ENCODE assay signal across 8 cellular contexts in genomic region chr1:224106568-224107281, GRCh38. TPM values are rescaled to one million over a fixed set of nuclear protein-coding genes. Genes with fewer than 3 reads are reported as not detected.
DNase-seq lines count a peak whose midpoint lies in the region; ATAC-seq and TF ChIP-seq lines count a peak whose summit lies in the region.

No MANE protein-coding gene starts in this region.

- H4K20me1 ChIP-seq in DND-41 (ENCODE audit: insufficient read depth, low read length) (no peaks in the 10 kb centered on the region), OCI-LY7 (ENCODE audit: insufficient read depth, low read length) (no peaks in the 10 kb centered on the region)

- H3K4me3 Mint-ChIP-seq in nephron: no peak overlapping the region

- peak overlapping the region; percentile 34 for H3K4me2 ChIP-seq in DND-41 (ENCODE audit: insufficient read depth, low read length)
- H3K4me2 ChIP-seq in OCI-LY7 (ENCODE audit: low read length): peak overlapping the region; percentile 35

- peak overlapping the region; percentile 58; the same call in 1 of the 2 replicates for H2AFZ ChIP-seq in DND-41 (ENCODE audit: low read depth, low read length)
- H2AFZ ChIP-seq in OCI-LY7 (ENCODE audit: low read length): peak overlapping the region; percentile 97

- H3K9ac ChIP-seq in DND-41 (ENCODE audit: low read depth, low read length): no peak overlapping the region

- H3K9me3 Mint-ChIP-seq in nephron: no peaks in the 10 kb centered on the region

- H3K36me3 ChIP-seq in DND-41 (ENCODE audit: insufficient read depth, low read length) (no peaks in the 10 kb centered on the region), OCI-LY7 (ENCODE audit: insufficient read depth, low read length) (no peaks in the 10 kb centered on the region)

- H3K4me1 ChIP-seq in DND-41 (ENCODE audit: insufficient read depth, low read length): peaks cover 3% of the 10 kb centered on the region; the same call in 1 of the 2 replicates
- no peaks in the 10 kb centered on the region for H3K4me1 ChIP-seq in OCI-LY7 (ENCODE audit: insufficient read depth, low read length, poor library complexity, severe bottlenecking)

- H3K9me2 ChIP-seq in OCI-LY7 (ENCODE audit: insufficient read depth, low read length): no peaks in the 10 kb centered on the region

- POLR2A ChIA-PET in OCI-LY7 (lab: Charles Lee): interaction anchor here (0.6 to 1.0 kb wide), 6 partner anchors 11 to 232 kb away, joined by 3 to 4 read pairs (median 3); partner anchors contain the start of gene DEGS1

- CTCF ChIA-PET in OCI-LY7 (lab: Charles Lee; ENCODE audit: unreplicated experiment): no interaction called here

- no peak overlapping the region for H3K27ac ChIP-seq in DND-41 (ENCODE audit: low read length)
- H3K27ac ChIP-seq in HL-60 (replicated peaks): 0 out of 2 replicates have a peak overlapping the region, but pooled peaks have one; percentile 8
- no peak overlapping the region for H3K27ac ChIP-seq in OCI-LY7 (ENCODE audit: low read depth, low read length, poor library complexity, severe bottlenecking)

- no TSS peak for BruUV-seq in OCI-LY7 (replicated peaks; lab: Mats Ljungman, UMichigan)

- peaks cover 21% of the 10 kb centered on the region for H3K27me3 Mint-ChIP-seq in nephron (ENCODE audit: low read depth)

- H3K4me3 ChIP-seq in DND-41 (ENCODE audit: low read depth in 1 of 2, low read length in 2 of 2): no peak overlapping the region
- no peak overlapping the region for H3K4me3 ChIP-seq in HL-60 (replicated peaks; ENCODE audit: insufficient read depth, low read length)
- no peak overlapping the region for H3K4me3 ChIP-seq in OCI-LY7 (ENCODE audit: low read depth, low read length, poor library complexity, severe bottlenecking)

- peak; percentile 43 for DNase-seq in DND-41
- peak; percentile 50 to 75 for DNase-seq in HL-60 (ENCODE audit: low read depth in 1 of 2, low spot score in 1 of 2)
- peak; percentile 73 for DNase-seq in OCI-LY7 (ENCODE audit: low spot score)
- peak; percentile 28 for DNase-seq in dedifferentiated amniotic fluid mesenchymal stem cell (ENCODE audit: extremely low spot score)

- no peaks in the 10 kb centered on the region for H3K79me2 ChIP-seq in DND-41 (ENCODE audit: insufficient read depth, low read length)
- H3K79me2 ChIP-seq in OCI-LY7 (ENCODE audit: insufficient read depth, low read depth, low read length): no peaks in the 10 kb centered on the region

- H3K4me1 Mint-ChIP-seq in nephron: no peaks in the 10 kb centered on the region

- intact Hi-C loops in OCI-LY7 (cut with micrococcal nuclease; ENCODE audit: unreplicated experiment): loop anchor here (2.0 kb wide), 1 partner anchor 408 kb away; no protein-coding TSS in a partner anchor

- no peaks in the 10 kb centered on the region for H3K36me3 Mint-ChIP-seq in nephron (ENCODE audit: low read depth)

- H3K27me3 ChIP-seq in DND-41 (ENCODE audit: insufficient read depth, low read length, poor library complexity) (no peaks in the 10 kb centered on the region), HL-60 (ENCODE audit: insufficient read depth, poor library complexity, severe bottlenecking) (no peaks in the 10 kb centered on the region)

- ATAC-seq in DND-41 (ENCODE audit: insufficient read depth, low read depth) (peak; percentile 98), GM19351 (IDR thresholded peaks at IDR 0.05; ENCODE audit: unreplicated experiment) (peak; percentile 86), HG02852 (IDR thresholded peaks at IDR 0.05; ENCODE audit: unreplicated experiment) (no peak), GM21717 (IDR thresholded peaks at IDR 0.05; ENCODE audit: unreplicated experiment) (no peak)

- H3K27ac Mint-ChIP-seq in nephron: no peak overlapping the region

- H3K9me3 ChIP-seq in DND-41 (ENCODE audit: insufficient read depth, low read length, severe bottlenecking): no peaks in the 10 kb centered on the region
- H3K9me3 ChIP-seq in OCI-LY7 (ENCODE audit: low read length): no peaks in the 10 kb centered on the region

- peak; percentile 61 for TF ChIP-seq CTCF in DND-41 (IDR thresholded peaks at IDR 0.05; ENCODE audit: borderline replicate concordance, extremely low read depth, low read length, poor library complexity, severe bottlenecking)
- TF ChIP-seq CTCF in HL-60 (IDR thresholded peaks at IDR 0.05; ENCODE audit: insufficient read depth, low read length): peak; percentile 72
- TF ChIP-seq CTCF in OCI-LY7 (conservative IDR thresholded peaks at IDR 0.05; ENCODE audit: low read length): peak; percentile 79
- peak in 2 of 3 experiments; percentile 29 to 35 for TF ChIP-seq CTCF in nephron (IDR thresholded peaks at IDR 0.05; ENCODE audit: unreplicated experiment in 3 of 3)

RNA-seq across cellular contexts. Expression of gene FBXO28, which starts 7.2 kb away (rescaled TPM):
- 23.3 and 25.1 TPM in 2 replicates for total RNA-seq in OCI-LY7 (2014; rRNA removed; shearing (Covaris generic))
- 17.4 and 20.1 TPM in 2 replicates for total RNA-seq in OCI-LY7 (2022)

Comparison
In these comparisons a context has a peak if more than half of its experiments do, and no peak if none do; other contexts are left out.
1. ATAC-seq: peak in DND-41 (single experiment) and GM19351 (single experiment); none in HG02852 (single experiment) and GM21717 (single experiment).
2. Peak in every context shown above with its lines, with median percentiles within 50 percentile points of each other: DNase-seq and CTCF ChIP-seq.